Comparison of ENCODE assay signal across 1 cellular context in genomic region chr20:9093203-9093962, GRCh38.
TF ChIP-seq lines count a peak whose summit lies in the region.

No MANE protein-coding gene starts in this region.

TF ChIP-seq in GM23338, 12 proteins besides CTCF, POLR2A, EP300 and RAD21 (continued from another document):
- TF ChIP-seq ZNF462 (CRISPR knock-in tag; IDR thresholded peaks at IDR 0.05) (no peak), ZNF331 (CRISPR knock-in tag; IDR thresholded peaks at IDR 0.05; ENCODE audit: low read depth) (no peak), CREB1 (CRISPR knock-in tag; IDR thresholded peaks at IDR 0.05; ENCODE audit: low read depth) (no peak), POLR2AphosphoS5 (IDR thresholded peaks at IDR 0.05; ENCODE audit: low read depth) (no peak), ZNF114 (CRISPR knock-in tag; IDR thresholded peaks at IDR 0.05) (no peak), EZH2phosphoT487 (IDR thresholded peaks at IDR 0.05; ENCODE audit: unreplicated experiment) (no peak), NANOG (IDR thresholded peaks at IDR 0.05; ENCODE audit: borderline replicate concordance) (no peak)
